In genomic region chr10:102764340-102765257, GRCh38 we compare ENCODE assay signal across 13 cellular contexts. TPM values are rescaled to one million over a fixed set of nuclear protein-coding genes. Genes with fewer than 3 reads are reported as not detected.
DNase-seq lines count a peak whose midpoint lies in the region; ATAC-seq and TF ChIP-seq lines count a peak whose summit lies in the region.
"Had no signal": no experiment of that assay in that cellular context is flagged by ENCODE, and none has a peak within 500 bp of the region (broad histone marks: within the 10 kb centered on the region; RNA-seq: fewer than 3 reads in every experiment).

No MANE protein-coding gene starts in this region.

- H3K18ac ChIP-seq in mesenchymal stem cell (ENCODE audit: low read depth in 1 of 2, low read length in 2 of 2) = peak overlapping the region in 1 of 2 experiments; percentile 57

- H3K4me1 ChIP-seq in right atrium auricular region (peaks cover 0 to 47% of the 10 kb centered on the region in 2 donors), breast epithelium (peaks cover 0 to 8% of the 10 kb centered on the region in 2 donors), mesenchymal stem cell (ENCODE audit: control insufficient read depth, insufficient read depth, low read depth, low read length) (peaks cover 25% of the 10 kb centered on the region)

- H2BK15ac ChIP-seq in mesenchymal stem cell (ENCODE audit: low read depth, poor library complexity, severe bottlenecking) = peak overlapping the region; percentile 60

- H3K27me3 Mint-ChIP-seq in type B pancreatic cell = no peaks in the 10 kb centered on the region

- H3K4me2 ChIP-seq in mesenchymal stem cell (ENCODE audit: low read length, poor library complexity, severe bottlenecking) = no peak overlapping the region

- peak overlapping the region; percentile 29 for H2AK5ac ChIP-seq in mesenchymal stem cell (ENCODE audit: low read length, severe bottlenecking)

- peaks cover 15% of the 10 kb centered on the region for H3K36me3 Mint-ChIP-seq in type B pancreatic cell

- peaks cover 53% of the 10 kb centered on the region for H3K4me1 Mint-ChIP-seq in type B pancreatic cell (ENCODE audit: unreplicated experiment)

- H2AFZ ChIP-seq in mesenchymal stem cell (ENCODE audit: low read depth, low read length) = no peak overlapping the region

- H4K91ac ChIP-seq in mesenchymal stem cell (ENCODE audit: low read length) = no peak overlapping the region

- H3K4me3 ChIP-seq in right atrium auricular region (no peak overlapping the region), breast epithelium (no peak overlapping the region), mesenchymal stem cell (ENCODE audit: insufficient read depth in 1 of 2, low read depth in 1 of 2, low read length in 2 of 2) (no peak overlapping the region)
- H3K4me3 ChIP-seq: SJSA1 had no signal

- no peak overlapping the region for H3K4ac ChIP-seq in mesenchymal stem cell (ENCODE audit: low read depth in 1 of 2, low read length in 2 of 2)

- no peak overlapping the region for H4K8ac ChIP-seq in mesenchymal stem cell (ENCODE audit: low read length)

- H3K14ac ChIP-seq in mesenchymal stem cell (ENCODE audit: low read length in 2 of 2) = peak overlapping the region in 1 of 2 experiments; percentile 28

- intact Hi-C loops in left ventricle myocardium superior (cut with micrococcal nuclease) = no loop called here
- intact Hi-C loops in breast epithelium (cut with DNase I; ENCODE audit: low total_unique reads) = no loop called here

- peaks cover 36% of the 10 kb centered on the region for H3K79me1 ChIP-seq in mesenchymal stem cell (replicated peaks; ENCODE audit: low read length, poor library complexity, severe bottlenecking)

- ATAC-seq in left ventricle myocardium superior = peak; percentile 7
- ATAC-seq in HG03354 (IDR thresholded peaks at IDR 0.05; ENCODE audit: poor library complexity, severe bottlenecking, unreplicated experiment) = no peak
- ATAC-seq in HG03280 (IDR thresholded peaks at IDR 0.05; ENCODE audit: unreplicated experiment) = no peak
- ATAC-seq: activated T-cell treated with anti-CD3 and anti-CD28 coated beads, Interleukin-2, amount 50 U/mL, for 4 hours had no signal

- no peak overlapping the region for H2BK120ac ChIP-seq in mesenchymal stem cell (ENCODE audit: low read depth, low read length)

- H3K27ac Mint-ChIP-seq in type B pancreatic cell = peak overlapping the region; percentile 92

- DNase-seq in left ventricle myocardium superior = no peak
- no peak for DNase-seq in right atrium auricular region (ENCODE audit: low spot score)
- DNase-seq in breast epithelium (ENCODE audit: low spot score in 2 of 2) = no peak
- DNase-seq in mesenchymal stem cell = no peak
- DNase-seq in type B pancreatic cell (ENCODE audit: extremely low spot score, unreplicated experiment) = no peak
- DNase-seq in T1000 (lab: John Stamatoyannopoulos, UW) = no peak
- DNase-seq: activated T-cell treated with anti-CD3 and anti-CD28 coated beads, Interleukin-2, amount 50 U/mL, for 4 hours; DMS79; HCEC 1CT; NCI-H1930 had no signal

- H3K27ac ChIP-seq in right atrium auricular region (peak overlapping the region in 1 of 2 donors; percentile 56), breast epithelium (peak overlapping the region; percentile 64 to 70), mesenchymal stem cell (ENCODE audit: low read length, poor library complexity, severe bottlenecking) (peak overlapping the region; percentile 4)
- H3K27ac ChIP-seq: SJSA1 had no signal

- peak overlapping the region; percentile 26 for H3K9ac ChIP-seq in mesenchymal stem cell (ENCODE audit: low read length)

- H3K9me3 ChIP-seq in right atrium auricular region (no peaks in the 10 kb centered on the region), breast epithelium (no peaks in the 10 kb centered on the region), mesenchymal stem cell (ENCODE audit: control insufficient read depth, low read length) (no peaks in the 10 kb centered on the region)
- H3K9me3 ChIP-seq: SJSA1 had no signal

- WGBS in mesenchymal stem cell = 69% methylated on average over 6 of the region's 7 CpGs

- H3K23ac ChIP-seq in mesenchymal stem cell (ENCODE audit: low read length in 2 of 2) = no peak overlapping the region

- no peak overlapping the region for H3K4me3 Mint-ChIP-seq in type B pancreatic cell
- H3K4me3 Mint-ChIP-seq: activated T-cell treated with anti-CD3 and anti-CD28 coated beads, Interleukin-2, amount 50 U/mL, for 4 hours had no signal

- no peak for TF ChIP-seq CTCF in right atrium auricular region (IDR thresholded peaks at IDR 0.05)
- TF ChIP-seq CTCF in breast epithelium (IDR thresholded peaks at IDR 0.05) = no peak
- no peak for TF ChIP-seq CTCF in type B pancreatic cell (conservative IDR thresholded peaks at IDR 0.05)

- no peak for TF ChIP-seq POLR2A in breast epithelium (IDR thresholded peaks at IDR 0.05)

- H2BK5ac ChIP-seq in mesenchymal stem cell (ENCODE audit: low read depth, low read length, poor library complexity, severe bottlenecking) = no peak overlapping the region

- H3K36me3 ChIP-seq in right atrium auricular region (no peaks in the 10 kb centered on the region), breast epithelium (no peaks in the 10 kb centered on the region), mesenchymal stem cell (ENCODE audit: control insufficient read depth in 1 of 2, insufficient read depth in 2 of 2, low read depth in 1 of 2, low read length in 2 of 2) (peaks cover 10 to 11% of the 10 kb centered on the region in 2 experiments)

- H3K9me3 Mint-ChIP-seq in type B pancreatic cell = no peaks in the 10 kb centered on the region
- H3K9me3 Mint-ChIP-seq: activated T-cell treated with anti-CD3 and anti-CD28 coated beads, Interleukin-2, amount 50 U/mL, for 4 hours had no signal

- H2BK12ac ChIP-seq in mesenchymal stem cell (ENCODE audit: low read length in 2 of 2) = peak overlapping the region in 1 of 2 experiments; percentile 54

- H3K27me3 ChIP-seq in right atrium auricular region (no peaks in the 10 kb centered on the region), breast epithelium (no peaks in the 10 kb centered on the region), mesenchymal stem cell (ENCODE audit: control insufficient read depth in 1 of 2, insufficient read depth in 1 of 2, low read length in 2 of 2) (no peaks in the 10 kb centered on the region)
- H3K27me3 ChIP-seq: SJSA1 had no signal

RNA-seq across cellular contexts. Expression of gene WBP1L, which starts 20.9 kb away (rescaled TPM):
- total RNA-seq in left ventricle myocardium superior (22.4 TPM), right atrium auricular region (10 to 100 TPM; 46.1 to 94.4 TPM), breast epithelium (100 to 1,000 TPM; 114 to 174 (median 143) TPM), type B pancreatic cell (ENCODE audit: low replicate concordance) (40.3 and 80.4 TPM in 2 replicates)
- polyA plus RNA-seq in mesenchymal stem cell (2013, experiment 1 of 2) = 59.1 TPM
- polyA plus RNA-seq in mesenchymal stem cell (2013, experiment 2 of 2) = 58.7 TPM

RNA-seq across cellular contexts. Expression of gene SFXN2, which starts 50.2 kb away (rescaled TPM):
- total RNA-seq in left ventricle myocardium superior (1.5 TPM), right atrium auricular region (1 to 10 TPM in 1 of 2 donors, under 1 TPM in 1; 0.59 to 2.7 TPM), breast epithelium (10 to 100 TPM in 1 of 3 donors, 1 to 10 TPM in 2; 3.8 to 10.4 (median 4.9) TPM), type B pancreatic cell (ENCODE audit: low replicate concordance) (27.8 and 35.8 TPM in 2 replicates)
- 3.8 TPM for polyA plus RNA-seq in mesenchymal stem cell (2013, experiment 1 of 2)
- polyA plus RNA-seq in mesenchymal stem cell (2013, experiment 2 of 2) = 3.7 TPM

RNA-seq across cellular contexts. Expression of gene ARL3, which starts 50.4 kb away (rescaled TPM):
- total RNA-seq in left ventricle myocardium superior (13.6 TPM), right atrium auricular region (1 to 10 TPM; 5.7 to 6.4 TPM), breast epithelium (1 to 10 TPM; 5.1 to 7.3 (median 5.9) TPM), type B pancreatic cell (ENCODE audit: low replicate concordance) (12.2 and 15.8 TPM in 2 replicates)
- polyA plus RNA-seq in mesenchymal stem cell (2013, experiment 1 of 2) = 24.6 TPM
- polyA plus RNA-seq in mesenchymal stem cell (2013, experiment 2 of 2) = 25.9 TPM
